Comparison of ENCODE assay signal across 9 cellular contexts in the genomic region with DNA sequence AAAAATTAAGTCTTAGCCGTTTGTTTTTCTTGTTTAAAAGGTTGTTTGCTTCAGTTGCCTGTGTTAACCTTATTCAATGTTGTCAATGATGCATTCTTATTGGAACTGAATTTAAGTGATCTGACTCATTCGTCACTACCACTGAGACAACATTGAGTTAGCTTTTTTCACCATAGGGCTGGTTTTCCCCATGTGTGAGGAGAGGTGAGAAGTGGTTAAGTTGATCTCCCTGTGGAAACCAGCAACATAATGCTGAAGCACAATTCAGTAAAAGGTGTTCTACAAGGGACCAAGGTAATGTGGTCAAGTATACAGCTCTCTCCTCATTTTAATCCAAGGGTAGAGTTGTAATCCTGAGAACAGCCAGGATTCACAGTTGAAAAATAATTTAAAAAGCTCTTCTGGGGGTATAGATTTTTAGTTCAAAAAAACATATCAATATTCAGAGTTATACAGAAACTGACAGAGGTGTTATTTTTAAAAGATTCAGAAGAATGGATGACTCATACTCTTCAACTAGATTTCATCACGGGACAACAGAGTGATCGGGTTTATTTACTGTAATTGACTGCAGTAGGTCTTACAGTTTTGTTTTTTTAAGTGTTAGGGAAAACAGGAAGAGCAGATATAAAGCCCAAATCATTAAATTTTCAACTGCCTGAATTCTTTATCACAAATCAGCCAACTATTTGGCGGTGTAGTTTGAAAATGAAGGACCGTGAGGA. TPM values are rescaled to one million over a fixed set of nuclear protein-coding genes. Genes with fewer than 3 reads are reported as not detected.
DNase-seq lines count a peak whose midpoint lies in the region; ATAC-seq lines count a peak whose summit lies in the region.
"Had no signal": no experiment of that assay in that cellular context is flagged by ENCODE, and none has a peak within 500 bp of the region (broad histone marks: within the 10 kb centered on the region; RNA-seq: fewer than 3 reads in every experiment).

No MANE protein-coding gene starts in this region.

- no peak overlapping the region for H3K4me3 ChIP-seq in mesodermal cell (ENCODE audit: extremely low read depth, insufficient read depth, low read length, poor library complexity, severe bottlenecking)
- H3K4me3 ChIP-seq: upper lobe of left lung had no signal

- H3K36me3 ChIP-seq in mesodermal cell (ENCODE audit: control insufficient read depth, insufficient read depth, low read length): peaks cover 82% of the 10 kb centered on the region

- DNase-seq in DMS53 (lab: John Stamatoyannopoulos, UW) (peak; percentile 85), astrocyte of the hippocampus (ENCODE audit: low read depth, low spot score) (peak; percentile 61), superior temporal gyrus (ENCODE audit: extremely low spot score) (no peak), posterior cingulate gyrus (no peak), NCI-H1048 (lab: John Stamatoyannopoulos, UW) (no peak)
- no peak for DNase-seq in activated effector memory CD4-positive, alpha-beta T cell treated with Interleukin-2 at 50 U/mL for 16 hours
- DNase-seq: upper lobe of left lung had no signal

- intact Hi-C loops in posterior cingulate gyrus (cut with DNase I): loop anchor here (10.0 kb wide), 1 partner anchor 97 kb away; the partner anchor contains the start of gene BMPR2

- no peaks in the 10 kb centered on the region for H3K9me3 ChIP-seq in mesodermal cell (ENCODE audit: control insufficient read depth, low read length)
- H3K9me3 ChIP-seq: upper lobe of left lung had no signal

- H3K4me1 ChIP-seq in mesodermal cell (ENCODE audit: control insufficient read depth, insufficient read depth, low read length, poor library complexity, severe bottlenecking): peaks cover 11% of the 10 kb centered on the region

- whole genome bisulfite sequencing in mesodermal cell (ENCODE audit: insufficient coverage in 2 of 2), 2 experiments: 90 to 100% methylated on average over 1 to 2 of the region's 6 CpGs

- H3K27ac ChIP-seq in mesodermal cell (ENCODE audit: low read depth, low read length, severe bottlenecking): peak overlapping the region; percentile 39

- ATAC-seq in HG03378 (IDR thresholded peaks at IDR 0.05; ENCODE audit: unreplicated experiment): peak; percentile 66

RNA-seq across cellular contexts. Expression of gene NOP58, which starts 12.6 kb away (rescaled TPM):
- 47.3 TPM for polyA plus RNA-seq in mesodermal cell (2013, experiment 1 of 2)
- 59.6 TPM for polyA plus RNA-seq in mesodermal cell (2013, experiment 2 of 2)

RNA-seq across cellular contexts. Expression of gene SUMO1, which starts 39.8 kb away (rescaled TPM):
- 145 TPM for polyA plus RNA-seq in mesodermal cell (2013, experiment 1 of 2)
- 161 TPM for polyA plus RNA-seq in mesodermal cell (2013, experiment 2 of 2)

Comparison
In these comparisons a context has a peak if more than half of its experiments do, and no peak if none do; other contexts are left out.
1. DNase-seq: peak in DMS53 (single experiment) and astrocyte of the hippocampus (single experiment); none in activated effector memory CD4-positive, alpha-beta T cell treated with Interleukin-2 at 50 U/mL for 16 hours (single experiment), superior temporal gyrus (single experiment), posterior cingulate gyrus (0 of 10) and NCI-H1048 (single experiment).